Comparison of ENCODE assay signal across 25 cellular contexts in the genomic region with DNA sequence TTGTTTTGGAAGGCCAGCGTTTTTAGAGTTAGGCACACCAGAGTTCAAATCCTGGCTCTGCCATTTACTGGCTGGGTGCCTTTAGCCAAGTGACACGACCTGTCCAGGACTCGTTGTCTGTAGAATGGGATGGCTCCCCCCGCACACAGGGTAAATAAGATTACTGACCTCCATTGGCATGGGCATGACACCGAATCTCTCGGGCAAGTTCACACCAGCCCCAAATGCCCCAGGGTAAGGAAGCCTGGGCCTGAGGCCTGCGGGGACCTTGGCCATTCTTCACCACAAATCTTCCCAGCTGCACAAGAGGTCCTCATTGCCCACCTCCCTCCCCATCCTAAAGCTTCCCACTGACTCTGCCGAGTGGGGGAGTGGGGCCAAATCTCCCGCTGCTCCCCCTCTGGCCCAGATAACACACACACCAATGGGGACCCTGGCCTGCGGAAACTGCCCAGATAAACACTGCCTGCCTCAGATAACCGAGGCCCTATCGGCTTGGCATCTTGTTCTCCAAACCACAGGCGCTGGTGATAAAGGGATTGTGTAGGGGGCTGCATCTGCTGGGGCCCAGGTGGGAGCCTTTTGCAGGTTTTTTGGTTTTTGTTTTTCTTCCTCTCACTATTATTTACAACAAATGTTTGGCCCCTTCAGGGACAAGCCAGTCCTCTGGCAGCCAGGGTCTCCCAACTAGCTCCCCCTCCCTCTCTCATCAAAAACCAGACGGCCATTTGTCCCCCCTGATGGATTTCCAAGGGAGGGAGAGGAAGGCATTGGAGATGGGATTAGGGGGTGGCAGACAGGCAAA.
"Had no signal": no experiment of that assay in that cellular context is flagged by ENCODE, and none has a peak within 500 bp of the region (broad histone marks: within the 10 kb centered on the region; RNA-seq: fewer than 3 reads in every experiment).

No MANE protein-coding gene starts in this region.

- H3K4me1 ChIP-seq: gastroesophageal sphincter, left lung, lower lobe of right lung, psoas muscle, right lobe of liver, testis, tibial nerve, upper lobe of right lung, vagina had no signal

- ATAC-seq: gastroesophageal sphincter; left lung; lower lobe of right lung; naive thymus-derived CD4-positive, alpha-beta T cell; psoas muscle; right lobe of liver; stimulated activated naive B cell treated with anti-CD40 and anti-IgM and Interleukin-4, amounts not matched to agents 10 μg/mL and 1 μg/mL and 100 μg/mL, for 72 hours; stimulated activated naive CD8-positive, alpha-beta T cell treated with anti-CD3 and anti-CD28 coated beads, Interleukin-15, amount 100 ng/mL, for 72 hours; upper lobe of right lung had no signal

- H3K27me3 ChIP-seq: right lobe of liver, testis, vagina had no signal

- H3K27ac ChIP-seq: epithelial cell of prostate, esophagus squamous epithelium, gastroesophageal sphincter, left lung, lower lobe of right lung, neutrophil, psoas muscle, right lobe of liver, testis, tibial nerve, upper lobe of right lung, vagina had no signal

- H3K9me3 ChIP-seq: esophagus squamous epithelium, gastroesophageal sphincter, left lung, lower lobe of right lung, neutrophil, psoas muscle, right lobe of liver, testis, tibial nerve, upper lobe of right lung, vagina had no signal

- H3K36me3 ChIP-seq: esophagus squamous epithelium, gastroesophageal sphincter, left lung, lower lobe of right lung, neutrophil, right lobe of liver, tibial nerve, upper lobe of right lung, vagina had no signal

- H3K4me3 ChIP-seq: esophagus squamous epithelium, gastroesophageal sphincter, left lung, lower lobe of right lung, psoas muscle, right lobe of liver, testis, tibial nerve, upper lobe of right lung, vagina had no signal

- DNase-seq: cortex of kidney; effector memory CD4-positive, alpha-beta T cell; esophagus squamous epithelium; foreskin fibroblast; glutamatergic neuron; islet precursor cell; left lung; lower lobe of right lung; naive thymus-derived CD4-positive, alpha-beta T cell; nephron progenitor cell; psoas muscle; retina; right lobe of liver; stimulated activated CD4-positive, alpha-beta T cell treated with anti-CD3 and anti-CD28 coated beads, Interleukin-15, amount 100 ng/mL, for 24 hours; stimulated activated CD4-positive, alpha-beta T cell treated with anti-CD3 and anti-CD28 coated beads, Interleukin-1b, Interleukin-23, amount 100 ng/mL, for 48 hours; stimulated activated CD4-positive, alpha-beta T cell treated with anti-CD3 and anti-CD28 coated beads, Interleukin-4, amount 100 ng/mL, for 24 hours; stimulated activated naive B cell treated with anti-CD40 and anti-IgM and Interleukin-4, amounts not matched to agents 10 μg/mL and 1 μg/mL and 100 μg/mL, for 72 hours; stimulated activated naive CD8-positive, alpha-beta T cell treated with anti-CD3 and anti-CD28 coated beads, Interleukin-15, amount 100 ng/mL, for 72 hours; testis; upper lobe of right lung had no signal
